1 cellular context compared by ENCODE assay signal in the genomic region with DNA sequence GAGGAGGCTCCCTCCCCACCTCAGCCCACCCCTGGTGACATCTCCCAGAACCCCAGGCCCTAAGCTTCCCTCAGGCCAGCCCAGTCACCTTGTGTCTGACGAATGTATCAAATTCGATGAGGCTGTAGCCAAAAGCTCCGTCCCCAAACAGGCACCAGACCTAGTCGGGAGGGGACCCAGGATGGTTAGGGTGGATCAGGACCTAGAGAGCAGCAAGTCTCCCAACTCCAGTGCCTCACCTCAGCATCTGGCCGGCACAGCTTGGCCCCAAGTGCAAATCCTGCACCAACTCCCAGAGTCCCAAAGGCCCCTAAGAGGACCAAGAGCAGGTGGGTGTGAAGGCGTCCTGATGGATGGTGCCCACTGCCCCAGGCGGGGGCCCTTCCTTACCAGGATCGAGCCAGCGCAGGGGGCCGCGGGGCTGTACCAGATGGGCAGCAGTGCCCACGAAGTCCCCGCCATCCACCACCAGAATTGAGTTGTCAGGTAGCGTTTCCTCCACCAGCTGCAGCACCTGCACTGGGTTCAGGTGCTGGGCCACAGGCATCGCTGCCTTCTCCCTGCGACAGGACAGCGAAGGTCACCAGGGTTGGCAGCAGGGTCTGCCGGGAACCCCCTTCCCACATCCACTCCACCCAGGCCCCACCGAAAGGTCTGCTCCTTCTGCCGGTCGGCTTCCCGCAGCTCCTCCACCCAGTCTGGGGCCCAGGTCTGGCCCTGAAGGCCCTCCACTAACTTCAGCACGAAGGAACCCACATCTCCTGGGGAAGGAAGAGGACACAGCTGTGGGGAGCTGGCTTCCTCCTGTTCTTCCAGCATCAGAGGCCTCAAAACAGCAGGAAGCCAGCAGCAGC.
TF ChIP-seq lines count a peak whose summit lies in the region.

No MANE protein-coding gene starts in this region.

TF ChIP-seq in HepG2, 621 proteins besides CTCF, POLR2A, EP300 and RAD21:
- TF ChIP-seq, protein P1, sequence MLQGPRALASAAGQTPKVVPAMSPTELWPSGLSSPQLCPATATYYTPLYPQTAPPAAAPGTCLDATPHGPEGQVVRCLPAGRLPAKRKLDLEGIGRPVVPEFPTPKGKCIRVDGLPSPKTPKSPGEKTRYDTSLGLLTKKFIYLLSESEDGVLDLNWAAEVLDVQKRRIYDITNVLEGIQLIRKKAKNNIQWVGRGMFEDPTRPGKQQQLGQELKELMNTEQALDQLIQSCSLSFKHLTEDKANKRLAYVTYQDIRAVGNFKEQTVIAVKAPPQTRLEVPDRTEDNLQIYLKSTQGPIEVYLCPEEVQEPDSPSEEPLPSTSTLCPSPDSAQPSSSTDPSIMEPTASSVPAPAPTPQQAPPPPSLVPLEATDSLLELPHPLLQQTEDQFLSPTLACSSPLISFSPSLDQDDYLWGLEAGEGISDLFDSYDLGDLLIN (CRISPR knock-in tag; IDR thresholded peaks at IDR 0.05; ENCODE audit: borderline replicate concordance), result no peak
- TF ChIP-seq LCORL (IDR thresholded peaks at IDR 0.05), result no peak
- TF ChIP-seq LCORL (CRISPR knock-in tag; IDR thresholded peaks at IDR 0.05), result no peak
- TF ChIP-seq AGO2 (optimal IDR thresholded peaks at IDR 0.05; ENCODE audit: low read depth, low read length), result peak; percentile 90
- TF ChIP-seq, protein P2, sequence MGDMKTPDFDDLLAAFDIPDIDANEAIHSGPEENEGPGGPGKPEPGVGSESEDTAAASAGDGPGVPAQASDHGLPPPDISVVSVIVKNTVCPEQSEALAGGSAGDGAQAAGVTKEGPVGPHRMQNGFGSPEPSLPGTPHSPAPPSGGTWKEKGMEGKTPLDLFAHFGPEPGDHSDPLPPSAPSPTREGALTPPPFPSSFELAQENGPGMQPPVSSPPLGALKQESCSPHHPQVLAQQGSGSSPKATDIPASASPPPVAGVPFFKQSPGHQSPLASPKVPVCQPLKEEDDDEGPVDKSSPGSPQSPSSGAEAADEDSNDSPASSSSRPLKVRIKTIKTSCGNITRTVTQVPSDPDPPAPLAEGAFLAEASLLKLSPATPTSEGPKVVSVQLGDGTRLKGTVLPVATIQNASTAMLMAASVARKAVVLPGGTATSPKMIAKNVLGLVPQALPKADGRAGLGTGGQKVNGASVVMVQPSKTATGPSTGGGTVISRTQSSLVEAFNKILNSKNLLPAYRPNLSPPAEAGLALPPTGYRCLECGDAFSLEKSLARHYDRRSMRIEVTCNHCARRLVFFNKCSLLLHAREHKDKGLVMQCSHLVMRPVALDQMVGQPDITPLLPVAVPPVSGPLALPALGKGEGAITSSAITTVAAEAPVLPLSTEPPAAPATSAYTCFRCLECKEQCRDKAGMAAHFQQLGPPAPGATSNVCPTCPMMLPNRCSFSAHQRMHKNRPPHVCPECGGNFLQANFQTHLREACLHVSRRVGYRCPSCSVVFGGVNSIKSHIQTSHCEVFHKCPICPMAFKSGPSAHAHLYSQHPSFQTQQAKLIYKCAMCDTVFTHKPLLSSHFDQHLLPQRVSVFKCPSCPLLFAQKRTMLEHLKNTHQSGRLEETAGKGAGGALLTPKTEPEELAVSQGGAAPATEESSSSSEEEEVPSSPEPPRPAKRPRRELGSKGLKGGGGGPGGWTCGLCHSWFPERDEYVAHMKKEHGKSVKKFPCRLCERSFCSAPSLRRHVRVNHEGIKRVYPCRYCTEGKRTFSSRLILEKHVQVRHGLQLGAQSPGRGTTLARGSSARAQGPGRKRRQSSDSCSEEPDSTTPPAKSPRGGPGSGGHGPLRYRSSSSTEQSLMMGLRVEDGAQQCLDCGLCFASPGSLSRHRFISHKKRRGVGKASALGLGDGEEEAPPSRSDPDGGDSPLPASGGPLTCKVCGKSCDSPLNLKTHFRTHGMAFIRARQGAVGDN (CRISPR knock-in tag; IDR thresholded peaks at IDR 0.05), result peak; percentile 3; the same call in 1 of the 2 replicates
- no peak for TF ChIP-seq ZNF124 (CRISPR knock-in tag; IDR thresholded peaks at IDR 0.05)
- TF ChIP-seq ZBTB14 (CRISPR knock-in tag; IDR thresholded peaks at IDR 0.05), result no peak
- no peak for TF ChIP-seq TCF7L2 (IDR thresholded peaks at IDR 0.05; ENCODE audit: low read depth, low read length)
- TF ChIP-seq ZC3H13 (CRISPR knock-in tag; IDR thresholded peaks at IDR 0.05), result peak; percentile 65; the same call in 1 of the 2 replicates
- TF ChIP-seq RBFOX2 (IDR thresholded peaks at IDR 0.05; ENCODE audit: low read depth, low read length), result peak; percentile 42; the same call in 1 of the 2 replicates
- TF ChIP-seq POLR2AphosphoS2 (IDR thresholded peaks at IDR 0.05; ENCODE audit: low read depth, low read length), result 0 out of 2 replicates have a peak, but pooled peaks have one; percentile 6
